ENCODE assay signal across 8 cellular contexts in the genomic region with DNA sequence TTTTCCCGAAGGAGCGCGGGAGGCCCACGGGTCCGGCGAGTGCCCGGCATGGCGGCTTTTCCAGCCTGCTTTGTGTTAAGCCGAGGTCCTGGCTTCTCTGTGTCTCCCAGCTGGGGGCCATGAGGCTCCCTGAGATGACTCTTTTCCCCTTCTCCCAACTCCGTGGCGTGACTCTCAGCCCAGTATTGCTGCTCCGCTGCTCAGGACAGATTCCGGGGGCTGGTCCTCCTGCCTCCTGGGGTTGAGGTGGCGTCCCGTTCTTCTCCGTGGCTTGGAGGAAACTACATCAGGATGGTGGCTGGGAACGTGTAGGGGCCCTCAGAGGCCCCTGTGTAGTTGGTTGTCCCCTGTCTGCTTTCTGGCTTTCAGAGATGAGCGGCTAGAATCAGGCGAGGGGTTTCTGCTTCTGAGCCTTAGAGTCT. TPM values are rescaled to one million over a fixed set of nuclear protein-coding genes. Genes with fewer than 3 reads are reported as not detected.
A peak's percentile ranks its signal among the peaks of the same experiment; 100 is the strongest.
DNase-seq lines count a peak whose midpoint lies in the region; ATAC-seq and TF ChIP-seq lines count a peak whose summit lies in the region.

No MANE protein-coding gene starts in this region.

- CTCF ChIA-PET in BJ (lab: Yijun Ruan, JAX): interaction anchor here (1.2 to 1.4 kb wide), 2 partner anchors 13 to 15 kb away, joined by 3 to 5 read pairs; a partner anchor contains a TSS

- H3K9ac ChIP-seq in duodenal mucosa (ENCODE audit: low read depth in 1 of 2, low read length in 2 of 2): peak overlapping the region; percentile 70

- H3K4me3 Mint-ChIP-seq in natural killer cell: peak overlapping the region; percentile 65

- DNase-seq in BJ (ENCODE audit: low read depth) (no peak), MG63 (no peak), natural killer cell (no peak), dedifferentiated amniotic fluid mesenchymal stem cell (ENCODE audit: extremely low spot score) (no peak), COR-L47 (lab: John Stamatoyannopoulos, UW) (no peak)

- H3K27me3 ChIP-seq in BJ (ENCODE audit: control insufficient read depth, insufficient read depth, low read length) (no peaks in the 10 kb centered on the region), MG63 (no peaks in the 10 kb centered on the region), duodenal mucosa (ENCODE audit: control insufficient read depth in 1 of 2, insufficient read depth in 2 of 2, low read length in 2 of 2) (no peaks in the 10 kb centered on the region)

- intact Hi-C loops in natural killer cell (cut with micrococcal nuclease): no loop called here

- ATAC-seq in natural killer cell: no peak
- no peak for ATAC-seq in HG03378 (IDR thresholded peaks at IDR 0.05; ENCODE audit: unreplicated experiment)
- ATAC-seq in HG03521 (IDR thresholded peaks at IDR 0.05; ENCODE audit: unreplicated experiment): no peak

- H3K36me3 ChIP-seq in BJ (ENCODE audit: control insufficient read depth, insufficient read depth, low read length): peaks cover 55% of the 10 kb centered on the region
- peaks cover 59% of the 10 kb centered on the region for H3K36me3 ChIP-seq in MG63
- H3K36me3 ChIP-seq in duodenal mucosa (ENCODE audit: control insufficient read depth in 1 of 2, insufficient read depth in 2 of 2, low read length in 2 of 2): peaks cover 10 to 50% of the 10 kb centered on the region in 2 donors

- no peaks in the 10 kb centered on the region for H3K27me3 Mint-ChIP-seq in natural killer cell (ENCODE audit: low read depth in 2 of 2)

- no peaks in the 10 kb centered on the region for H3K9me3 Mint-ChIP-seq in natural killer cell

- H3K4me1 ChIP-seq in duodenal mucosa (ENCODE audit: control insufficient read depth in 1 of 2, insufficient read depth in 2 of 2, low read length in 2 of 2): peaks cover 11 to 29% of the 10 kb centered on the region in 2 donors

- peak overlapping the region in 1 of 2 donors; percentile 31 for H3K27ac Mint-ChIP-seq in natural killer cell

- POLR2A ChIA-PET in BJ (lab: Charles Lee): no interaction called here

- H3K27ac ChIP-seq in duodenal mucosa (ENCODE audit: low read depth, low read length): no peak overlapping the region

- no peaks in the 10 kb centered on the region for H3K9me3 ChIP-seq in MG63
- no peaks in the 10 kb centered on the region for H3K9me3 ChIP-seq in duodenal mucosa (ENCODE audit: control insufficient read depth in 1 of 2, low read length in 2 of 2)

- peaks cover 0 to 16% of the 10 kb centered on the region in 2 donors for H3K4me1 Mint-ChIP-seq in natural killer cell

- H3K36me3 Mint-ChIP-seq in natural killer cell: no peaks in the 10 kb centered on the region

- H3K4me3 ChIP-seq in BJ (ENCODE audit: low read depth, low read length) (peak overlapping the region; percentile 87), MG63 (peak overlapping the region; percentile 69), duodenal mucosa (ENCODE audit: low read depth in 1 of 2, low read length in 2 of 2) (peak overlapping the region; percentile 87 to 89)

- no peak for TF ChIP-seq CTCF in BJ (IDR thresholded peaks at IDR 0.05; ENCODE audit: insufficient read depth, low read depth, low read length)
- no peak for TF ChIP-seq CTCF in natural killer cell (IDR thresholded peaks at IDR 0.05)

RNA-seq across cellular contexts. Expression of a gene that starts 1.0 kb away (rescaled TPM):
- polyA plus RNA-seq in BJ (2011; rRNA removed): 79.7 and 131 TPM in 2 replicates
- polyA minus RNA-seq in BJ (2011; rRNA and poly(A)+ RNA removed): 74.1 and 114 TPM in 2 replicates
- total RNA-seq in MG63 (2014; rRNA removed; shearing (Covaris generic); ENCODE audit: low replicate concordance): 103 and 181 TPM in 2 replicates
- total RNA-seq in natural killer cell: 10 to 100 TPM; 78.9 to 87.6 (median 85.3) TPM

RNA-seq across cellular contexts. Expression of a gene that starts 1.0 kb away (rescaled TPM):
- 15.8 and 23.7 TPM in 2 replicates for polyA plus RNA-seq in BJ (2011; rRNA removed)
- 21.9 and 28.9 TPM in 2 replicates for polyA minus RNA-seq in BJ (2011; rRNA and poly(A)+ RNA removed)
- 41.2 and 41.6 TPM in 2 replicates for total RNA-seq in MG63 (2014; rRNA removed; shearing (Covaris generic); ENCODE audit: low replicate concordance)
- 10 to 100 TPM; 22.7 to 26.7 (median 23.2) TPM for total RNA-seq in natural killer cell

RNA-seq across cellular contexts. Expression of a gene that starts 13.0 kb away (rescaled TPM):
- 22.1 and 47.6 TPM in 2 replicates for polyA plus RNA-seq in BJ (2011; rRNA removed)
- polyA minus RNA-seq in BJ (2011; rRNA and poly(A)+ RNA removed): 13.2 and 16.8 TPM in 2 replicates
- 104 and 123 TPM in 2 replicates for total RNA-seq in MG63 (2014; rRNA removed; shearing (Covaris generic); ENCODE audit: low replicate concordance)
- total RNA-seq in natural killer cell: 100 to 1,000 TPM; 122 to 144 (median 136) TPM

RNA-seq across cellular contexts. Expression of a gene that starts 15.2 kb away (rescaled TPM):
- polyA plus RNA-seq in BJ (2011; rRNA removed): 42.7 and 66.0 TPM in 2 replicates
- 21.7 and 40.3 TPM in 2 replicates for polyA minus RNA-seq in BJ (2011; rRNA and poly(A)+ RNA removed)
- 44.0 and 73.1 TPM in 2 replicates for total RNA-seq in MG63 (2014; rRNA removed; shearing (Covaris generic); ENCODE audit: low replicate concordance)
- 100 to 1,000 TPM in 2 of 3 donors, 10 to 100 TPM in 1; 93.9 to 171 (median 145) TPM for total RNA-seq in natural killer cell

RNA-seq across cellular contexts. Expression of a gene that starts 21.2 kb away (rescaled TPM):
- 7.5 and 11.5 TPM in 2 replicates for polyA plus RNA-seq in BJ (2011; rRNA removed)
- 4.7 and 5.1 TPM in 2 replicates for polyA minus RNA-seq in BJ (2011; rRNA and poly(A)+ RNA removed)
- 18.2 and 18.4 TPM in 2 replicates for total RNA-seq in MG63 (2014; rRNA removed; shearing (Covaris generic); ENCODE audit: low replicate concordance)
- 1 to 10 TPM in 2 of 3 donors, under 1 TPM in 1; 0.61 to 2.2 (median 2.1) TPM for total RNA-seq in natural killer cell
